In genomic region chr10:89235073-89235798, GRCh38 we compare ENCODE assay signal across 13 cellular contexts. TPM values are rescaled to one million over a fixed set of nuclear protein-coding genes. Genes with fewer than 3 reads are reported as not detected.
A peak's percentile ranks its signal among the peaks of the same experiment; 100 is the strongest.
DNase-seq lines count a peak whose midpoint lies in the region; ATAC-seq, FAIRE-seq and TF ChIP-seq lines count a peak whose summit lies in the region.
"Had no signal": no experiment of that assay in that cellular context is flagged by ENCODE, and none has a peak within 500 bp of the region (broad histone marks: within the 10 kb centered on the region; RNA-seq: fewer than 3 reads in every experiment).

No MANE protein-coding gene starts in this region.

- H3K36me3 ChIP-seq in liver (ENCODE audit: control insufficient read depth in 4 of 4, insufficient read depth in 3 of 4, low read depth in 1 of 4, low read length in 3 of 4) (peaks cover 0 to 21% (median 16%) of the 10 kb centered on the region in 4 donors), HepG2 (replicated peaks in 1 of 2; ENCODE audit: control insufficient read depth in 1 of 2, insufficient read depth in 2 of 2, low read length in 2 of 2) (peaks cover 0 to 21% of the 10 kb centered on the region in 2 experiments; a peak in 2 of 5 replicates), aorta (ENCODE audit: control insufficient read depth in 1 of 2, insufficient read depth in 2 of 2, low read length in 1 of 2) (peaks cover 0 to 7% of the 10 kb centered on the region in 2 donors)
- H3K36me3 ChIP-seq: SJSA1 had no signal

- peaks cover 0 to 2% (median 0%) of the 10 kb centered on the region in 4 donors for H3K4me1 ChIP-seq in liver (ENCODE audit: control insufficient read depth in 4 of 4, insufficient read depth in 4 of 4, low read length in 3 of 4)
- H3K4me1 ChIP-seq in HepG2 (ENCODE audit: insufficient read depth, low read length), result no peaks in the 10 kb centered on the region
- H3K4me1 ChIP-seq in aorta (ENCODE audit: control insufficient read depth in 1 of 2, insufficient read depth in 2 of 2, low read length in 2 of 2), result no peaks in the 10 kb centered on the region
- H3K4me1 ChIP-seq: SJSA1 had no signal

- H3K9ac ChIP-seq in liver (ENCODE audit: low read depth in 1 of 2, low read length in 2 of 2), result no peak overlapping the region
- H3K9ac ChIP-seq in HepG2 (ENCODE audit: insufficient read depth, low read depth, low read length), result no peak overlapping the region

- in situ Hi-C loops in HepG2 (cut with HindIII; ENCODE audit: extremely low pct_ligation_motif_present, low pct_unique_long_range_greater_than_20kb), result no loop called here

- BruUV-seq in HepG2 (replicated peaks; lab: Mats Ljungman, UMichigan), result no TSS peak

- no peak for TF ChIP-seq EP300 in HepG2 (IDR thresholded peaks at IDR 0.05; ENCODE audit: low read depth in 2 of 2, low read length in 2 of 2)
- TF ChIP-seq EP300 in HepG2 (CRISPR knock-in tag; IDR thresholded peaks at IDR 0.05; ENCODE audit: borderline replicate concordance), result no peak

- no peak for TF ChIP-seq POLR2A in HepG2 (IDR thresholded peaks at IDR 0.05; ENCODE audit: insufficient read depth in 1 of 2, low read depth in 2 of 2, low read length in 2 of 2)

- no peak overlapping the region for H3K4me2 ChIP-seq in HepG2 (ENCODE audit: low read depth, low read length)

- no peak overlapping the region for H2AFZ ChIP-seq in HepG2 (ENCODE audit: low read length)

- ATAC-seq in HepG2, result no peak
- ATAC-seq in Right ventricle myocardium superior (ENCODE audit: poor library complexity), result peak; percentile 67
- ATAC-seq in aorta (ENCODE audit: low FRiP score), result peak; percentile 34
- ATAC-seq: HCT116 had no signal

- H4K20me1 ChIP-seq in HepG2 (ENCODE audit: insufficient read depth, low read length), result no peaks in the 10 kb centered on the region

- H3K9me3 ChIP-seq in liver (ENCODE audit: control insufficient read depth in 4 of 4, low read length in 3 of 4) (no peaks in the 10 kb centered on the region), HepG2 (ENCODE audit: low read length) (no peaks in the 10 kb centered on the region), aorta (ENCODE audit: control insufficient read depth, low read length) (no peaks in the 10 kb centered on the region)
- H3K9me3 ChIP-seq: SJSA1 had no signal

- no peak for FAIRE-seq in HepG2 (lab: Jason Lieb, UNC)

- DNase-seq in HepG2 (ENCODE audit: low spot score), result no peak
- peak; percentile 79 for DNase-seq in Right ventricle myocardium superior
- DNase-seq in nucleus accumbens (lab: John Stamatoyannopoulos, UW), result peak in 45 of 56 donors; percentile 11 to 68 (median 44)
- DNase-seq in aorta, result peak; percentile 78 to 89
- DNase-seq in NCI-H1694 treated with DMSO at 0.1 percent for 48 hours (lab: John Stamatoyannopoulos, UW), result no peak
- no peak for DNase-seq in GOT3 (lab: John Stamatoyannopoulos, UW)
- no peak for DNase-seq in HUDEP-2 (lab: John Stamatoyannopoulos, UW; ENCODE audit: unreplicated experiment in 76 of 76)
- DNase-seq: activated CD4-positive, alpha-beta T cell treated with anti-CD3 and anti-CD28 coated beads, Interleukin-2, amount 10 ng/mL, durations not matched to agents 24 days and 14 days; activated naive CD4-positive, alpha-beta T cell treated with anti-CD3 and anti-CD28 coated beads for 36 hours; NCI-H510A treated with DMSO at 0.1 percent for 48 hours had no signal

- H3K4me3 ChIP-seq in liver (ENCODE audit: low read depth in 1 of 3, low read length in 3 of 3), result no peak overlapping the region
- H3K4me3 ChIP-seq in HepG2 (replicated peaks in 1 of 3; ENCODE audit: insufficient read depth in 1 of 3, low read depth in 2 of 3, low read length in 3 of 3), result no peak overlapping the region
- no peak overlapping the region for H3K4me3 ChIP-seq in aorta (ENCODE audit: low read length in 2 of 2)
- H3K4me3 ChIP-seq: SJSA1 had no signal

- no peak overlapping the region for H3K27ac ChIP-seq in liver (ENCODE audit: low read depth in 1 of 2, low read length in 2 of 2)
- no peak overlapping the region for H3K27ac ChIP-seq in HepG2 (ENCODE audit: extremely low read length, insufficient read depth, low read length)
- H3K27ac ChIP-seq in aorta (ENCODE audit: low read depth in 1 of 2, low read length in 2 of 2), result no peak overlapping the region
- H3K27ac ChIP-seq: SJSA1 had no signal

- 87% methylated on average over 12 of the region's 12 CpGs for WGBS in liver
- 95% methylated on average over 8 of the region's 12 CpGs for WGBS in HepG2 (ENCODE audit: low lambda C conversion rate)
- 85 to 88% methylated on average over 12 of the region's 12 CpGs for WGBS in aorta, 2 donors

- intact Hi-C loops in HepG2 (cut with micrococcal nuclease; ENCODE audit: unreplicated experiment) (no loop called here), Right ventricle myocardium superior (cut with DNase I) (no loop called here), aorta (cut with DNase I) (no loop called here)

- TF ChIP-seq RAD21 in liver (IDR thresholded peaks at IDR 0.05), result no peak
- no peak for TF ChIP-seq RAD21 in HepG2 (CRISPR knock-in tag; IDR thresholded peaks at IDR 0.05)

- no peak for TF ChIP-seq CTCF in liver (IDR thresholded peaks at IDR 0.05; ENCODE audit: low read depth, low read length, missing input control)
- TF ChIP-seq CTCF in HepG2 (CRISPR knock-in tag; IDR thresholded peaks at IDR 0.05), result no peak

- H3K79me2 ChIP-seq in HepG2 (ENCODE audit: insufficient read depth, low read length), result no peaks in the 10 kb centered on the region

- CTCF ChIA-PET in HepG2 (lab: Yijun Ruan, JAX; ENCODE audit: low intra/inter-chr PET ratio, low total read pairs), result no interaction called here

- H3K27me3 ChIP-seq in liver (ENCODE audit: control insufficient read depth in 4 of 4, insufficient read depth in 4 of 4, low read length in 3 of 4), result no peaks in the 10 kb centered on the region
- H3K27me3 ChIP-seq in HepG2 (ENCODE audit: control insufficient read depth in 1 of 2, insufficient read depth in 2 of 2, low read length in 2 of 2), result no peaks in the 10 kb centered on the region
- H3K27me3 ChIP-seq in aorta (ENCODE audit: control insufficient read depth in 1 of 2, insufficient read depth in 2 of 2, low read length in 1 of 2), result no peaks in the 10 kb centered on the region
- H3K27me3 ChIP-seq: SJSA1 had no signal

- POLR2A ChIA-PET in HepG2 (lab: Yijun Ruan, JAX), result no interaction called here

TF ChIP-seq in HepG2, 621 proteins besides CTCF, POLR2A, EP300 and RAD21 (continues in another document):
- no peak for TF ChIP-seq GPN1 (CRISPR knock-in tag; IDR thresholded peaks at IDR 0.05; ENCODE audit: borderline replicate concordance)

RNA-seq across cellular contexts. Expression of gene LIPA, which starts 16.3 kb away (rescaled TPM):
- total RNA-seq in liver (100 to 1,000 TPM in 1 of 2 donors, 10 to 100 TPM in 1; 65.4 to 176 TPM), HepG2 (2016; rRNA removed; fragmentation: Illumina TruSeq; extraction: Trizol) (50.6 and 79.5 TPM in 2 replicates), Right ventricle myocardium superior (18.0 TPM), aorta (10 to 100 TPM; 55.5 to 83.3 TPM)
- polyA plus RNA-seq in liver (10 to 100 TPM; 35.3 to 86.4 TPM), HepG2 (2011; rRNA removed) (54.4 and 57.1 TPM in 2 replicates), aorta (10 to 100 TPM; 26.3 to 58.0 TPM)
- 4.6 and 4.8 TPM in 2 replicates for total RNA-seq in HepG2 (2016; cell fraction: cytosol; rRNA removed; fragmentation: Illumina TruSeq; extraction: Trizol; ENCODE audit: low read depth)
- 45.8 and 77.8 TPM in 2 replicates for total RNA-seq in HepG2 (2016; cell fraction: insoluble cytoplasmic fraction; rRNA removed; fragmentation: Illumina TruSeq; extraction: Trizol)
- 11.4 and 13.6 TPM in 2 replicates for total RNA-seq in HepG2 (2016; cell fraction: membrane; rRNA removed; fragmentation: Illumina TruSeq; extraction: Trizol)
- total RNA-seq in HepG2 (2016; cell fraction: nucleus; rRNA removed; fragmentation: Illumina TruSeq; extraction: Trizol), result 73.4 and 80.5 TPM in 2 replicates
- polyA plus RNA-seq in HepG2 (2011; cell fraction: cytosol; rRNA removed), result 23.8 and 47.9 TPM in 2 replicates
- 12.1 and 19.6 TPM in 2 replicates for polyA plus RNA-seq in HepG2 (2011; cell fraction: nucleus; rRNA removed)
- 72.3 and 79.2 TPM in 2 replicates for polyA plus RNA-seq in HepG2 (2012)
- 4.5 and 4.7 TPM in 2 replicates for polyA plus RNA-seq in HepG2 (2016; cell fraction: cytosol; fragmentation: Illumina TruSeq; extraction: Trizol; ENCODE audit: low read depth)
- 45.3 and 48.4 TPM in 2 replicates for polyA plus RNA-seq in HepG2 (2016; cell fraction: insoluble cytoplasmic fraction; fragmentation: Illumina TruSeq; extraction: Trizol; ENCODE audit: low read depth)
- polyA plus RNA-seq in HepG2 (2016; cell fraction: membrane; fragmentation: Illumina TruSeq; extraction: Trizol; ENCODE audit: low read depth), result 11.4 and 12.2 TPM in 2 replicates
- polyA plus RNA-seq in HepG2 (2016; cell fraction: nucleus; fragmentation: Illumina TruSeq; extraction: Trizol; ENCODE audit: insufficient read depth, low read depth), result 94.6 and 98.9 TPM in 2 replicates
- 22.5 and 44.0 TPM in 2 replicates for polyA minus RNA-seq in HepG2 (2011; rRNA and poly(A)+ RNA removed; ENCODE audit: low replicate concordance)
- 36.2 and 57.3 TPM in 2 replicates for polyA minus RNA-seq in HepG2 (2011; cell fraction: cytosol; rRNA and poly(A)+ RNA removed)
- 17.6 and 32.0 TPM in 2 replicates for polyA minus RNA-seq in HepG2 (2011; cell fraction: nucleus; rRNA and poly(A)+ RNA removed)

RNA-seq across cellular contexts. Expression of gene CH25H, which starts 28.1 kb away (rescaled TPM):
- total RNA-seq in liver (under 1 TPM in 1 of 2 donors, not detected in 1; 0.08 TPM), HepG2 (2016; rRNA removed; fragmentation: Illumina TruSeq; extraction: Trizol) (not detected in 2 replicates), Right ventricle myocardium superior (0.22 TPM), aorta (1 to 10 TPM; 1.7 to 2.4 TPM)
- polyA plus RNA-seq in liver (under 1 TPM; 0.25 to 0.33 TPM), HepG2 (2011; rRNA removed) (not detected in 2 replicates), aorta (1 to 10 TPM in 1 of 2 donors, not detected in 1; 1.0 TPM)
- total RNA-seq in HepG2 (2016; cell fraction: cytosol; rRNA removed; fragmentation: Illumina TruSeq; extraction: Trizol; ENCODE audit: low read depth), result not detected in 2 replicates
- not detected in 2 replicates for total RNA-seq in HepG2 (2016; cell fraction: insoluble cytoplasmic fraction; rRNA removed; fragmentation: Illumina TruSeq; extraction: Trizol)
- total RNA-seq in HepG2 (2016; cell fraction: membrane; rRNA removed; fragmentation: Illumina TruSeq; extraction: Trizol), result not detected in 2 replicates
- total RNA-seq in HepG2 (2016; cell fraction: nucleus; rRNA removed; fragmentation: Illumina TruSeq; extraction: Trizol), result not detected in 2 replicates
- not detected in 2 replicates for polyA plus RNA-seq in HepG2 (2011; cell fraction: cytosol; rRNA removed)
- polyA plus RNA-seq in HepG2 (2011; cell fraction: nucleus; rRNA removed), result not detected in 2 replicates
- not detected in 2 replicates for polyA plus RNA-seq in HepG2 (2012)
- polyA plus RNA-seq in HepG2 (2016; cell fraction: cytosol; fragmentation: Illumina TruSeq; extraction: Trizol; ENCODE audit: low read depth), result not detected in 2 replicates
- polyA plus RNA-seq in HepG2 (2016; cell fraction: insoluble cytoplasmic fraction; fragmentation: Illumina TruSeq; extraction: Trizol; ENCODE audit: low read depth), result not detected in 2 replicates
- not detected in 2 replicates for polyA plus RNA-seq in HepG2 (2016; cell fraction: membrane; fragmentation: Illumina TruSeq; extraction: Trizol; ENCODE audit: low read depth)
- not detected in 2 replicates for polyA plus RNA-seq in HepG2 (2016; cell fraction: nucleus; fragmentation: Illumina TruSeq; extraction: Trizol; ENCODE audit: insufficient read depth, low read depth)
- not detected in 2 replicates for polyA minus RNA-seq in HepG2 (2011; rRNA and poly(A)+ RNA removed; ENCODE audit: low replicate concordance)
- polyA minus RNA-seq in HepG2 (2011; cell fraction: cytosol; rRNA and poly(A)+ RNA removed), result not detected in 2 replicates
- polyA minus RNA-seq in HepG2 (2011; cell fraction: nucleus; rRNA and poly(A)+ RNA removed), result not detected in 2 replicates
- total RNA-seq: activated CD4-positive, alpha-beta T cell treated with anti-CD3 and anti-CD28 coated beads, Interleukin-2, amount 10 ng/mL, durations not matched to agents 24 days and 14 days had no signal

Comparison
In these comparisons a context has a peak if more than half of its experiments do, and no peak if none do; other contexts are left out.
1. DNase-seq: peak in Right ventricle myocardium superior (single experiment), nucleus accumbens (45 of 56) and aorta (2 of 2); none in HepG2 (single experiment), NCI-H1694 treated with DMSO at 0.1 percent for 48 hours (single experiment), GOT3 (single experiment) and HUDEP-2 (0 of 76).